In genomic region chr17:59257101-59257500, GRCh38 we compare ENCODE assay signal across 22 cellular contexts.
"Had no signal": no experiment of that assay in that cellular context is flagged by ENCODE, and none has a peak within 500 bp of the region (broad histone marks: within the 10 kb centered on the region; RNA-seq: fewer than 3 reads in every experiment).

No MANE protein-coding gene starts in this region.

- H3K27me3 ChIP-seq: brain microvascular endothelial cell, esophagus muscularis mucosa, gastroesophageal sphincter, heart right ventricle, neutrophil, right lobe of liver, spleen, testis had no signal

- H3K9me3 ChIP-seq: esophagus muscularis mucosa, gastroesophageal sphincter, heart right ventricle, neutrophil, right lobe of liver, spleen, testis had no signal

- H3K4me1 ChIP-seq: esophagus muscularis mucosa, gastroesophageal sphincter, heart right ventricle, right lobe of liver, spleen, testis had no signal

- H3K27ac ChIP-seq: brain microvascular endothelial cell, esophagus muscularis mucosa, gastroesophageal sphincter, heart right ventricle, neutrophil, parathyroid adenoma, right lobe of liver, spleen, testis had no signal

- ATAC-seq: activated CD8-positive, alpha-beta memory T cell treated with anti-CD3 and anti-CD28 coated beads, Interleukin-2, amount 10 ng/mL, durations not matched to agents 7 days and 5 days; gastroesophageal sphincter; heart right ventricle; natural killer cell; right lobe of liver; stimulated activated memory B cell treated with anti-CD40 and anti-IgM and Interleukin-4, amounts not matched to agents 10 μg/mL and 1 μg/mL and 100 μg/mL, for 72 hours had no signal

- DNase-seq: activated CD4-positive, alpha-beta memory T cell treated with anti-CD3 and anti-CD28 coated beads, Interleukin-2, amount 10 ng/mL, durations not matched to agents 7 days and 5 days; activated CD4-positive, alpha-beta T cell treated with anti-CD3 and anti-CD28 coated beads for 48 hours; activated CD4-positive, CD25-positive, alpha-beta regulatory T cell; activated CD8-positive, alpha-beta memory T cell treated with anti-CD3 and anti-CD28 coated beads, Interleukin-2, amount 10 ng/mL, durations not matched to agents 7 days and 5 days; activated naive CD8-positive, alpha-beta T cell treated with anti-CD3 and anti-CD28 coated beads, Interleukin-2, amount 10 ng/mL, durations not matched to agents 7 days and 5 days; brain microvascular endothelial cell; cortex of kidney; effector CD4-positive, alpha-beta T cell; heart right ventricle; immature natural killer cell; kidney glomerular epithelial cell; natural killer cell; right lobe of liver; spleen; stimulated activated CD4-positive, alpha-beta T cell treated with anti-CD3 and anti-CD28 coated beads, Interleukin-4, amount 100 ng/mL, for 4 hours; T-helper 9 cell; testis had no signal

- H3K36me3 ChIP-seq: brain microvascular endothelial cell, neutrophil, right lobe of liver, spleen had no signal

- H3K4me3 ChIP-seq: esophagus muscularis mucosa, gastroesophageal sphincter, heart right ventricle, right lobe of liver, spleen, testis had no signal
